9 cellular contexts compared by ENCODE assay signal in the genomic region with DNA sequence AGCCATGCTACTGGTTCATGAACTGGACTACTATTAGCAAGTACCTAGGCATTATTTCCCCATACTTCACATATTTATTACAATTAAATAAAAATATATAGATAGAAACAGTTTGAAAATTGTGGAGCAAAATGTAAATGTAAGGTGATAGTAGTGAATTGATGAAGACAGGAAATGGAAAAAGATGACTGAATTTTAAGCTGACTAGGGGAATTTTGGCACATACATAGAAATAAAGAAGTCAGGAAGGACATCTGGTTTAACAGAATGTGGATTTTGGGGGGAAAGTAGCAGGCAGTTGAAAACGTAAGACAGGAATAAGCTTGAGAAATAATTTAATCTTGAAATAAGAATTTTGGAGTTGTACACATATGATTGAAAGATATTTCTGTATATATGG.
"Had no signal": no experiment of that assay in that cellular context is flagged by ENCODE, and none has a peak within 500 bp of the region (broad histone marks: within the 10 kb centered on the region; RNA-seq: fewer than 3 reads in every experiment).

No MANE protein-coding gene starts in this region.

- H3K4me2 ChIP-seq: GM23338, KMS-11 had no signal

- H3K27ac Mint-ChIP-seq: GM23338, H9 had no signal

- ATAC-seq: GM23338 had no signal

- H3K27ac ChIP-seq: KMS-11 had no signal

- DNase-seq: H9, HCEC 1CT, Karpas-422, KBM-7 had no signal

- H3K9me3 Mint-ChIP-seq: GM23338, H9 had no signal

- H2AFZ ChIP-seq: GM23338 had no signal

- H3K4me3 Mint-ChIP-seq: GM23338, H9 had no signal

- FAIRE-seq: H1, H54, HTR-8/SVneo had no signal

- H3K4me1 Mint-ChIP-seq: H9 had no signal

- H3K4me3 ChIP-seq: GM23338 had no signal

- H3K9ac ChIP-seq: KMS-11 had no signal
